15 cellular contexts compared by ENCODE assay signal in the genomic region with DNA sequence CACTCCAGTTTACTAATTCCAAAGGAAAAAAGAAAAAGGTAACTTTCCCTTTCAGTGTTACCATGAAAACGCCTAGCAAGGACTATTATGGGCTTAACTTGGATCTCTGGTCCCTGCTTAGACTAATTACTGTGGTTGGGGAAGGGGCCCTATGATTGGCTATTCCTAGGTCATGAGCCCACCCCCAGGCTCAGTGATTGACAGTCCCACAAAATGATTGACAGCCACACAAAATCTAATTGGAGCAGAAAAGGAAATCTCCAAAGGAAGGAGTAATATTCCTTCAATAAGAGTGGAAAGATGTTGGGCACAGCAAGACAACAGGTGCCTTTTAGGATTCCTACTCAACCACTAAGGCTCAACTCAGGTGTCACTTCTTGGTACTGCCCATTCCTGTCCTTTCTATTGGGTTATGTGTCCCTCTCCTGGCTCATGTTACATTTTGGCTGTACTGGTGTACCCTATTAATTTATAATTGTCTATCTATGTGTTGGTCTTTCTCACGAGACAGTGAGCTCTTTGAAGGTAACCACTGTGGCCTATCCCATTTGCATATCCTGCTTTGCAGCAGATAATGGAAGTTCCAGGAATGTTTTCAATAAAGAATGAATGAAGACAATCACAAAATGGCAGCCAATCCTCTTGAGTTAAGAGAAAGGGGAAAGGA. TPM values are rescaled to one million over a fixed set of nuclear protein-coding genes. Genes with fewer than 3 reads are reported as not detected.
DNase-seq lines count a peak whose midpoint lies in the region; ATAC-seq and TF ChIP-seq lines count a peak whose summit lies in the region.
"Had no signal": no experiment of that assay in that cellular context is flagged by ENCODE, and none has a peak within 500 bp of the region (broad histone marks: within the 10 kb centered on the region; RNA-seq: fewer than 3 reads in every experiment).

No MANE protein-coding gene starts in this region.

- H3K4me1 Mint-ChIP-seq in MCF 10A (ENCODE audit: insufficient read depth, unreplicated experiment) (peaks cover 12% of the 10 kb centered on the region), WTC11 (peaks cover 48% of the 10 kb centered on the region)
- peaks cover 12% of the 10 kb centered on the region for H3K4me1 Mint-ChIP-seq in activated T-helper 1 cell treated with anti-CD3 and anti-CD28 coated beads, Interleukin-12 subunit alpha, Interleukin-12 subunit beta, Interleukin-2, Interleukin-4 antibody, amounts not matched to agents 30 ng/mL and 10 ng/mL and 1 ng/mL, durations not matched to agents 14 hours and 24 hours and 36 hours (ENCODE audit: low read depth)

- H3K4me1 ChIP-seq in breast epithelium (no peaks in the 10 kb centered on the region), lung (ENCODE audit: control insufficient read depth in 2 of 2, insufficient read depth in 2 of 2, low read length in 2 of 2) (no peaks in the 10 kb centered on the region), aorta (ENCODE audit: control insufficient read depth in 1 of 2, insufficient read depth in 2 of 2, low read length in 2 of 2) (no peaks in the 10 kb centered on the region)

- H3K27ac ChIP-seq in breast epithelium (no peak overlapping the region), lung (ENCODE audit: low read depth in 1 of 2, low read length in 1 of 2) (no peak overlapping the region), aorta (ENCODE audit: low read depth in 1 of 2, low read length in 2 of 2) (no peak overlapping the region)

- H3K9me3 ChIP-seq in breast epithelium, result no peaks in the 10 kb centered on the region
- no peaks in the 10 kb centered on the region for H3K9me3 ChIP-seq in lung (ENCODE audit: control insufficient read depth in 2 of 2, insufficient read depth in 1 of 2, low read length in 1 of 2)
- no peaks in the 10 kb centered on the region for H3K9me3 ChIP-seq in aorta (ENCODE audit: control insufficient read depth, low read length)

- no peak for TF ChIP-seq POLR2A in breast epithelium (IDR thresholded peaks at IDR 0.05)

- H3K27me3 ChIP-seq in breast epithelium, result no peaks in the 10 kb centered on the region
- H3K27me3 ChIP-seq in lung (ENCODE audit: control insufficient read depth, insufficient read depth), result no peaks in the 10 kb centered on the region
- H3K27me3 ChIP-seq in aorta (ENCODE audit: control insufficient read depth in 1 of 2, insufficient read depth in 2 of 2, low read length in 1 of 2), result no peaks in the 10 kb centered on the region

- no peak overlapping the region for H3K4me3 ChIP-seq in breast epithelium
- H3K4me3 ChIP-seq in LNCaP clone FGC (ENCODE audit: low read depth, low read length), result no peak overlapping the region
- no peak overlapping the region for H3K4me3 ChIP-seq in lung
- no peak overlapping the region for H3K4me3 ChIP-seq in aorta (ENCODE audit: low read length in 2 of 2)

- H3K9me3 Mint-ChIP-seq in MCF 10A (ENCODE audit: unreplicated experiment), result no peaks in the 10 kb centered on the region
- no peaks in the 10 kb centered on the region for H3K9me3 Mint-ChIP-seq in WTC11
- no peaks in the 10 kb centered on the region for H3K9me3 Mint-ChIP-seq in activated T-helper 1 cell treated with anti-CD3 and anti-CD28 coated beads, Interleukin-12 subunit alpha, Interleukin-12 subunit beta, Interleukin-2, Interleukin-4 antibody, amounts not matched to agents 30 ng/mL and 10 ng/mL and 1 ng/mL, durations not matched to agents 14 hours and 24 hours and 36 hours
- H3K9me3 Mint-ChIP-seq: CD4-positive, alpha-beta T cell had no signal

- H3K36me3 ChIP-seq in breast epithelium, result no peaks in the 10 kb centered on the region
- no peaks in the 10 kb centered on the region for H3K36me3 ChIP-seq in lung (ENCODE audit: control insufficient read depth in 2 of 2, insufficient read depth in 2 of 2, low read length in 2 of 2)
- no peaks in the 10 kb centered on the region for H3K36me3 ChIP-seq in aorta (ENCODE audit: control insufficient read depth in 1 of 2, insufficient read depth in 2 of 2, low read length in 1 of 2)

- intact Hi-C loops in MCF 10A (cut with micrococcal nuclease), result no loop called here
- intact Hi-C loops in breast epithelium (cut with DNase I; ENCODE audit: low total_unique reads), result no loop called here
- intact Hi-C loops in activated T-helper 1 cell treated with anti-CD3 and anti-CD28 coated beads, Interleukin-12 subunit alpha, Interleukin-12 subunit beta, Interleukin-2, Interleukin-4 antibody, amounts not matched to agents 30 ng/mL and 10 ng/mL and 1 ng/mL, durations not matched to agents 14 hours and 24 hours and 36 hours (cut with micrococcal nuclease), result loop anchor here (5.0 kb wide), 1 partner anchor 138 kb away; no protein-coding TSS in a partner anchor
- intact Hi-C loops in aorta (cut with DNase I), result loop anchor here (10.0 kb wide), 3 partner anchors 155 to 205 kb away; no protein-coding TSS in a partner anchor

- DNase-seq in MCF 10A (ENCODE audit: unreplicated experiment) (no peak), breast epithelium (ENCODE audit: low spot score in 2 of 2) (no peak), LNCaP clone FGC (ENCODE audit: low read depth) (peak; percentile 52), WTC11 (ENCODE audit: low spot score) (no peak), lung (ENCODE audit: low spot score) (peak; percentile 14), aorta (no peak)
- no peak for DNase-seq in stimulated activated naive CD8-positive, alpha-beta T cell treated with anti-CD3 and anti-CD28 coated beads, Interleukin-15, Interleukin-2, amounts not matched to agents 100 U/mL and 50 U/mL, for 24 hours
- DNase-seq in activated T-helper 1 cell treated with anti-CD3 and anti-CD28 coated beads, Interleukin-12 subunit alpha, Interleukin-12 subunit beta, Interleukin-2, Interleukin-4 antibody, amounts not matched to agents 30 ng/mL and 10 ng/mL and 1 ng/mL, durations not matched to agents 14 hours and 24 hours and 36 hours (ENCODE audit: low spot score), result no peak
- DNase-seq: ACHN; C1 segment of cervical spinal cord; Calu3; CD4-positive, alpha-beta T cell; DMS 273 treated with DMSO at 0.1 percent for 48 hours; H7 had no signal

- no peaks in the 10 kb centered on the region for H3K27me3 Mint-ChIP-seq in MCF 10A (ENCODE audit: insufficient read depth, unreplicated experiment)
- H3K27me3 Mint-ChIP-seq in WTC11 (ENCODE audit: low read depth), result no peaks in the 10 kb centered on the region; the same call in 1 of the 2 replicates
- H3K27me3 Mint-ChIP-seq in activated T-helper 1 cell treated with anti-CD3 and anti-CD28 coated beads, Interleukin-12 subunit alpha, Interleukin-12 subunit beta, Interleukin-2, Interleukin-4 antibody, amounts not matched to agents 30 ng/mL and 10 ng/mL and 1 ng/mL, durations not matched to agents 14 hours and 24 hours and 36 hours (ENCODE audit: insufficient read depth), result peaks cover 15% of the 10 kb centered on the region

- H3K27ac Mint-ChIP-seq in MCF 10A (ENCODE audit: low read depth, unreplicated experiment) (peak overlapping the region; percentile 16), WTC11 (no peak overlapping the region)
- no peak overlapping the region for H3K27ac Mint-ChIP-seq in activated T-helper 1 cell treated with anti-CD3 and anti-CD28 coated beads, Interleukin-12 subunit alpha, Interleukin-12 subunit beta, Interleukin-2, Interleukin-4 antibody, amounts not matched to agents 30 ng/mL and 10 ng/mL and 1 ng/mL, durations not matched to agents 14 hours and 24 hours and 36 hours
- H3K27ac Mint-ChIP-seq: B cell; CD4-positive, alpha-beta T cell had no signal

- peak; percentile 34 for ATAC-seq in WTC11
- no peak for ATAC-seq in lung (ENCODE audit: insufficient read depth, low FRiP score)
- no peak for ATAC-seq in stimulated activated naive CD8-positive, alpha-beta T cell treated with anti-CD3 and anti-CD28 coated beads, Interleukin-15, Interleukin-2, amounts not matched to agents 100 U/mL and 50 U/mL, for 24 hours
- ATAC-seq in aorta (ENCODE audit: low FRiP score), result no peak

- H3K4me3 Mint-ChIP-seq in MCF 10A (ENCODE audit: unreplicated experiment), result no peak overlapping the region
- no peak overlapping the region for H3K4me3 Mint-ChIP-seq in WTC11
- H3K4me3 Mint-ChIP-seq in activated T-helper 1 cell treated with anti-CD3 and anti-CD28 coated beads, Interleukin-12 subunit alpha, Interleukin-12 subunit beta, Interleukin-2, Interleukin-4 antibody, amounts not matched to agents 30 ng/mL and 10 ng/mL and 1 ng/mL, durations not matched to agents 14 hours and 24 hours and 36 hours, result no peak overlapping the region
- H3K4me3 Mint-ChIP-seq: B cell; CD4-positive, alpha-beta T cell had no signal

- H3K36me3 Mint-ChIP-seq in MCF 10A (ENCODE audit: insufficient read depth, unreplicated experiment) (no peaks in the 10 kb centered on the region), WTC11 (no peaks in the 10 kb centered on the region)
- H3K36me3 Mint-ChIP-seq in activated T-helper 1 cell treated with anti-CD3 and anti-CD28 coated beads, Interleukin-12 subunit alpha, Interleukin-12 subunit beta, Interleukin-2, Interleukin-4 antibody, amounts not matched to agents 30 ng/mL and 10 ng/mL and 1 ng/mL, durations not matched to agents 14 hours and 24 hours and 36 hours (ENCODE audit: low read depth), result no peaks in the 10 kb centered on the region

- BruUV-seq in MCF 10A (replicated peaks; lab: Mats Ljungman, UMichigan), result no TSS peak

- WGBS in lung, 2 donors, result 87 to 95% methylated on average over 2 of the region's 2 CpGs
- 94% methylated on average over 2 of the region's 2 CpGs for WGBS in aorta, 2 donors

- TF ChIP-seq CTCF in MCF 10A (IDR thresholded peaks at IDR 0.05; ENCODE audit: unreplicated experiment), result no peak
- TF ChIP-seq CTCF in breast epithelium (IDR thresholded peaks at IDR 0.05), result no peak
- TF ChIP-seq CTCF in LNCaP clone FGC (IDR thresholded peaks at IDR 0.05; ENCODE audit: control insufficient read depth, extremely low read depth, insufficient read depth), result no peak
- TF ChIP-seq CTCF in WTC11 (IDR thresholded peaks at IDR 0.05), result no peak
- TF ChIP-seq CTCF in lung (IDR thresholded peaks at IDR 0.05; ENCODE audit: control extremely low read depth, extremely low read depth), result no peak

- POLR2A ChIA-PET in MCF 10A (lab: Yijun Ruan, JAX) (interaction anchor here (1.0 to 1.3 kb wide), 2 partner anchors 14 to 17 kb away, joined by 3 to 7 read pairs; no protein-coding TSS in a partner anchor), WTC11 (lab: Charles Lee) (no interaction called here)

- CTCF ChIA-PET in MCF 10A (lab: Yijun Ruan, JAX), result interaction anchor here (0.9 to 1.4 kb wide), 3 partner anchors 13 to 178 kb away, joined by 3 to 4 read pairs (median 3); no protein-coding TSS in a partner anchor
- CTCF ChIA-PET in WTC11 (lab: Charles Lee), result interaction anchor here (0.6 to 1.0 kb wide), 2 partner anchors 27 to 43 kb away, joined by 3 read pairs; no protein-coding TSS in a partner anchor

RNA-seq across cellular contexts. Expression of a gene that starts 5.5 kb away (rescaled TPM):
- 78.7 and 84.8 TPM in 2 replicates for total RNA-seq in MCF 10A (2022)
- total RNA-seq in breast epithelium, result 100 to 1,000 TPM; 204 to 397 (median 263) TPM
- total RNA-seq in WTC11 (2021), result 125 to 127 TPM (median 125 TPM) in 3 replicates
- total RNA-seq in lung, result 100 to 1,000 TPM; 207 to 489 TPM
- polyA plus RNA-seq in lung, result 10 to 100 TPM; 24.6 to 38.7 TPM
- 48.3 and 50.6 TPM in 2 replicates for total RNA-seq in activated T-helper 1 cell treated with anti-CD3 and anti-CD28 coated beads, Interleukin-12 subunit alpha, Interleukin-12 subunit beta, Interleukin-2, Interleukin-4 antibody, amounts not matched to agents 30 ng/mL and 10 ng/mL and 1 ng/mL, durations not matched to agents 14 hours and 24 hours and 36 hours
- total RNA-seq in aorta, result 100 to 1,000 TPM; 238 to 259 TPM
- polyA plus RNA-seq in aorta, result 10 to 100 TPM; 11.5 to 20.1 TPM

Comparison
In these comparisons a context has a peak if more than half of its experiments do, and no peak if none do; other contexts are left out.
1. DNase-seq: peak in LNCaP clone FGC (single experiment) and lung (single experiment); none in MCF 10A (single experiment), breast epithelium (0 of 2), WTC11 (single experiment), stimulated activated naive CD8-positive, alpha-beta T cell treated with anti-CD3 and anti-CD28 coated beads, Interleukin-15, Interleukin-2, amounts not matched to agents 100 U/mL and 50 U/mL, for 24 hours (single experiment), activated T-helper 1 cell treated with anti-CD3 and anti-CD28 coated beads, Interleukin-12 subunit alpha, Interleukin-12 subunit beta, Interleukin-2, Interleukin-4 antibody, amounts not matched to agents 30 ng/mL and 10 ng/mL and 1 ng/mL, durations not matched to agents 14 hours and 24 hours and 36 hours (single experiment) and aorta (0 of 2).
2. intact Hi-C loops: an anchor here in activated T-helper 1 cell treated with anti-CD3 and anti-CD28 coated beads, Interleukin-12 subunit alpha, Interleukin-12 subunit beta, Interleukin-2, Interleukin-4 antibody, amounts not matched to agents 30 ng/mL and 10 ng/mL and 1 ng/mL, durations not matched to agents 14 hours and 24 hours and 36 hours (5.0 kb wide) and aorta (10.0 kb wide); none called in MCF 10A and breast epithelium.